Comparison of ENCODE assay signal across 12 cellular contexts in genomic region chr5:132074772-132075718, GRCh38. TPM values are rescaled to one million over a fixed set of nuclear protein-coding genes. Genes with fewer than 3 reads are reported as not detected.
DNase-seq lines count a peak whose midpoint lies in the region; ATAC-seq, FAIRE-seq and TF ChIP-seq lines count a peak whose summit lies in the region.
"Had no signal": no experiment of that assay in that cellular context is flagged by ENCODE, and none has a peak within 500 bp of the region (broad histone marks: within the 10 kb centered on the region; RNA-seq: fewer than 3 reads in every experiment).

No MANE protein-coding gene starts in this region.

- H3K4me1 ChIP-seq in keratinocyte (ENCODE audit: control insufficient read depth, extremely low read depth, insufficient read depth, low read length) (peaks cover 35% of the 10 kb centered on the region), spleen (peaks cover 0 to 5% (median 0%) of the 10 kb centered on the region in 6 donors), A673 (ENCODE audit: insufficient read depth, low read length, poor library complexity, severe bottlenecking) (no peaks in the 10 kb centered on the region)

- no peak for TF ChIP-seq POLR2A in GM18505 (IDR thresholded peaks at IDR 0.05; ENCODE audit: borderline replicate concordance, extremely low read depth, insufficient read depth, insufficient read length)
- TF ChIP-seq POLR2A in spleen (IDR thresholded peaks at IDR 0.05) = no peak

- DNase-seq in CD4-positive, alpha-beta T cell = no peak
- DNase-seq in T-helper 2 cell treated with Interferon-gamma antibody and Interleukin-4, amounts not matched to agents 5 μg/mL and 100 μg/mL, for 36 hours (ENCODE audit: low spot score) = peak; percentile 73
- DNase-seq in keratinocyte (ENCODE audit: low read depth, low spot score) (no peak), spleen (no peak), HPDE6-E6E7 (ENCODE audit: extremely low spot score) (no peak), A673 (ENCODE audit: low spot score) (no peak)
- DNase-seq: NCI-H1694 treated with DMSO at 0.1 percent for 48 hours had no signal

- POLR2A ChIA-PET in CD4-positive, alpha-beta T cell (lab: Charles Lee) = no interaction called here
- POLR2A ChIA-PET in A673 (lab: Charles Lee; ENCODE audit: low non-redundant PET) = no interaction called here

- H4K20me1 ChIP-seq in keratinocyte (ENCODE audit: control insufficient read depth, extremely low read depth, insufficient read depth, low read length) = no peaks in the 10 kb centered on the region

- no peaks in the 10 kb centered on the region for H3K27me3 ChIP-seq in CD4-positive, alpha-beta T cell (ENCODE audit: control insufficient read depth, insufficient read depth, low read length)
- H3K27me3 ChIP-seq in keratinocyte (ENCODE audit: control insufficient read depth, extremely low read depth, insufficient read depth, low read length) = peaks cover 10% of the 10 kb centered on the region
- no peaks in the 10 kb centered on the region for H3K27me3 ChIP-seq in spleen (replicated peaks in 1 of 7)
- no peaks in the 10 kb centered on the region for H3K27me3 ChIP-seq in A673 (replicated peaks; ENCODE audit: insufficient read depth, low read depth, low read length, poor library complexity)

- peaks cover 13% of the 10 kb centered on the region for H3K4me1 Mint-ChIP-seq in CD4-positive, alpha-beta T cell (ENCODE audit: low read depth)
- H3K4me1 Mint-ChIP-seq in T-helper 2 cell treated with Interferon-gamma antibody and Interleukin-4, amounts not matched to agents 5 μg/mL and 100 μg/mL, for 36 hours (ENCODE audit: low read depth) = peaks cover 74% of the 10 kb centered on the region
- H3K4me1 Mint-ChIP-seq: GM23338, memory B cell had no signal

- H3K9me3 ChIP-seq in CD4-positive, alpha-beta T cell (ENCODE audit: control insufficient read depth, low read length) = no peaks in the 10 kb centered on the region
- no peaks in the 10 kb centered on the region for H3K9me3 ChIP-seq in keratinocyte (ENCODE audit: control insufficient read depth, low read depth, low read length)
- H3K9me3 ChIP-seq in spleen = no peaks in the 10 kb centered on the region
- no peaks in the 10 kb centered on the region for H3K9me3 ChIP-seq in A673 (ENCODE audit: low read depth, low read length, poor library complexity, severe bottlenecking)

- BruUV-seq in A673 (replicated peaks; lab: Mats Ljungman, UMichigan) = no TSS peak

- no peaks in the 10 kb centered on the region for H3K9me1 ChIP-seq in keratinocyte (ENCODE audit: control insufficient read depth, extremely low read depth, insufficient read depth, low read length)

- dilution Hi-C loops in keratinocyte (cut with MboI; ENCODE audit: extremely low pct_ligation_motif_present, low sequenced_read_pairs) = no loop called here

- no peak overlapping the region for H3K27ac Mint-ChIP-seq in CD4-positive, alpha-beta T cell
- H3K27ac Mint-ChIP-seq in T-helper 2 cell treated with Interferon-gamma antibody and Interleukin-4, amounts not matched to agents 5 μg/mL and 100 μg/mL, for 36 hours = peak overlapping the region; percentile 84
- H3K27ac Mint-ChIP-seq: GM23338, memory B cell had no signal

- peak overlapping the region in 2 of 3 experiments; percentile 23 to 24 for H3K4me3 ChIP-seq in keratinocyte (ENCODE audit: control insufficient read depth in 2 of 3, extremely low read depth in 1 of 3, insufficient read depth in 2 of 3, low read depth in 1 of 3, low read length in 3 of 3)
- no peak overlapping the region for H3K4me3 ChIP-seq in spleen
- H3K4me3 ChIP-seq in A673 (ENCODE audit: low read depth, low read length, poor library complexity, severe bottlenecking) = no peak overlapping the region
- H3K4me3 ChIP-seq: GM23338 had no signal

- peak overlapping the region; percentile 14 for H3K9ac ChIP-seq in keratinocyte (ENCODE audit: control insufficient read depth, extremely low read depth, insufficient read depth, low read length)

- H3K36me3 ChIP-seq in keratinocyte (ENCODE audit: control insufficient read depth in 2 of 2, extremely low read depth in 1 of 2, insufficient read depth in 2 of 2, low read length in 2 of 2) (peaks cover 0 to 2% of the 10 kb centered on the region in 2 experiments), spleen (no peaks in the 10 kb centered on the region), A673 (ENCODE audit: insufficient read depth, low read length, poor library complexity, severe bottlenecking) (no peaks in the 10 kb centered on the region)

- no peaks in the 10 kb centered on the region for H3K36me3 Mint-ChIP-seq in CD4-positive, alpha-beta T cell (ENCODE audit: low read depth)
- H3K36me3 Mint-ChIP-seq in T-helper 2 cell treated with Interferon-gamma antibody and Interleukin-4, amounts not matched to agents 5 μg/mL and 100 μg/mL, for 36 hours (ENCODE audit: low read depth) = peaks cover 6% of the 10 kb centered on the region
- H3K36me3 Mint-ChIP-seq: CD4-positive, CD25-positive, alpha-beta regulatory T cell; memory B cell had no signal

- H3K79me2 ChIP-seq in keratinocyte (ENCODE audit: control insufficient read depth, insufficient read depth, low read length) = no peaks in the 10 kb centered on the region

- H3K27me3 Mint-ChIP-seq in CD4-positive, alpha-beta T cell = no peaks in the 10 kb centered on the region
- H3K27me3 Mint-ChIP-seq in T-helper 2 cell treated with Interferon-gamma antibody and Interleukin-4, amounts not matched to agents 5 μg/mL and 100 μg/mL, for 36 hours (ENCODE audit: low read depth) = no peaks in the 10 kb centered on the region
- H3K27me3 Mint-ChIP-seq: CD4-positive, CD25-positive, alpha-beta regulatory T cell; memory B cell had no signal

- peak overlapping the region; percentile 69 for H3K4me2 ChIP-seq in keratinocyte (ENCODE audit: control insufficient read depth, extremely low read depth, insufficient read depth, low read depth, low read length)
- H3K4me2 ChIP-seq: GM23338 had no signal

- 68 to 84% (median 82%) methylated on average over 15 to 16 of the region's 16 CpGs for WGBS in spleen, 5 donors

- H2AFZ ChIP-seq in keratinocyte (ENCODE audit: control insufficient read depth, low read length) = no peak overlapping the region
- H2AFZ ChIP-seq: GM23338 had no signal

- H3K4me3 Mint-ChIP-seq in CD4-positive, alpha-beta T cell = no peak overlapping the region
- H3K4me3 Mint-ChIP-seq in T-helper 2 cell treated with Interferon-gamma antibody and Interleukin-4, amounts not matched to agents 5 μg/mL and 100 μg/mL, for 36 hours = peak overlapping the region; percentile 70
- H3K4me3 Mint-ChIP-seq: CD4-positive, CD25-positive, alpha-beta regulatory T cell; GM23338; memory B cell had no signal

- peak; percentile 46 for ATAC-seq in CD4-positive, alpha-beta T cell (ENCODE audit: poor library complexity)
- ATAC-seq in GM21367 (IDR thresholded peaks at IDR 0.05; ENCODE audit: unreplicated experiment) = peak; percentile 42
- ATAC-seq in GM18505 (IDR thresholded peaks at IDR 0.05; ENCODE audit: unreplicated experiment) = no peak
- ATAC-seq: GM23338 had no signal

- no peak for TF ChIP-seq CTCF in CD4-positive, alpha-beta T cell (IDR thresholded peaks at IDR 0.05)
- TF ChIP-seq CTCF in keratinocyte (optimal IDR thresholded peaks at IDR 0.05 in 1 of 3, IDR thresholded peaks at IDR 0.05 in 1 of 3, conservative IDR thresholded peaks at IDR 0.05 in 1 of 3; ENCODE audit: extremely low read depth in 1 of 3, insufficient read depth in 2 of 3, low read length in 3 of 3) (no peak), spleen (IDR thresholded peaks at IDR 0.05 in 8 of 11, conservative IDR thresholded peaks at IDR 0.05 in 3 of 11) (no peak), A673 (conservative IDR thresholded peaks at IDR 0.05; ENCODE audit: low read depth, low read length) (no peak)

- FAIRE-seq in keratinocyte (lab: Jason Lieb, UNC) = no peak

- no peak overlapping the region for H3K27ac ChIP-seq in CD4-positive, alpha-beta T cell (ENCODE audit: low read depth, low read length)
- H3K27ac ChIP-seq in keratinocyte (ENCODE audit: control insufficient read depth, insufficient read depth, low read length) = no peak overlapping the region
- no peak overlapping the region for H3K27ac ChIP-seq in spleen
- H3K27ac ChIP-seq in A673 (ENCODE audit: low read depth, low read length, poor library complexity, severe bottlenecking) = no peak overlapping the region

- intact Hi-C loops in CD4-positive, alpha-beta T cell (cut with DNase I, micrococcal nuclease) = loop anchor here in 1 of 2 experiments (5.0 kb wide), 1 partner anchor 612 kb away; no protein-coding TSS in a partner anchor
- intact Hi-C loops in spleen (cut with DNase I; ENCODE audit: low total_unique reads) = no loop called here
- intact Hi-C loops in A673 (cut with micrococcal nuclease; ENCODE audit: unreplicated experiment) = no loop called here

- H3K9me3 Mint-ChIP-seq in CD4-positive, alpha-beta T cell = no peaks in the 10 kb centered on the region
- H3K9me3 Mint-ChIP-seq in T-helper 2 cell treated with Interferon-gamma antibody and Interleukin-4, amounts not matched to agents 5 μg/mL and 100 μg/mL, for 36 hours = no peaks in the 10 kb centered on the region
- H3K9me3 Mint-ChIP-seq: CD4-positive, CD25-positive, alpha-beta regulatory T cell; GM23338; memory B cell had no signal

- CTCF ChIA-PET in CD4-positive, alpha-beta T cell (lab: Charles Lee) = interaction anchor here (1.7 kb wide), 1 partner anchor 12 kb away, joined by 6 read pairs; no protein-coding TSS in a partner anchor
- CTCF ChIA-PET in A673 (lab: Charles Lee) = no interaction called here

RNA-seq across cellular contexts. Expression of gene CSF2, which starts 1.5 kb away (rescaled TPM):
- not detected for total RNA-seq in CD4-positive, alpha-beta T cell
- polyA plus RNA-seq in keratinocyte (6.9 to 9.2 TPM (median 7.2 TPM) in 3 replicates), spleen (not detected)
- polyA plus RNA-seq in keratinocyte (2011; ENCODE audit: low read depth) = 0.94 TPM
- polyA plus RNA-seq in keratinocyte (2011; cell fraction: cytosol; rRNA removed) = 6.6 and 7.9 TPM in 2 replicates
- polyA plus RNA-seq in keratinocyte (2011; cell fraction: nucleus; rRNA removed) = 18.3 and 24.4 TPM in 2 replicates
- 0.47 and 11.0 TPM in 2 replicates for polyA plus RNA-seq in keratinocyte (2012; ENCODE audit: low replicate concordance)
- 3.9 to 15.2 TPM (median 4.0 TPM) in 3 replicates for polyA minus RNA-seq in keratinocyte
- 11.9 TPM for polyA minus RNA-seq in keratinocyte (2011; cell fraction: cytosol; rRNA and poly(A)+ RNA removed)
- 3.7 and 5.3 TPM in 2 replicates for polyA minus RNA-seq in keratinocyte (2011; cell fraction: nucleus; rRNA and poly(A)+ RNA removed)
- total RNA-seq in spleen (not detected), A673 (2021) (not detected in 2 replicates)
- total RNA-seq: CD4-positive, CD25-positive, alpha-beta regulatory T cell; GM23338 had no signal
- polyA plus RNA-seq: CD4-positive, CD25-positive, alpha-beta regulatory T cell; GM23338 had no signal

RNA-seq across cellular contexts. Expression of gene IL3, which starts 14.6 kb away (rescaled TPM):
- not detected for total RNA-seq in CD4-positive, alpha-beta T cell
- not detected in 3 replicates for polyA plus RNA-seq in keratinocyte
- not detected for polyA plus RNA-seq in keratinocyte (2011; ENCODE audit: low read depth)
- polyA plus RNA-seq in keratinocyte (2011; cell fraction: cytosol; rRNA removed) = not detected in 2 replicates
- not detected in 2 replicates for polyA plus RNA-seq in keratinocyte (2011; cell fraction: nucleus; rRNA removed)
- not detected in 2 replicates for polyA plus RNA-seq in keratinocyte (2012; ENCODE audit: low replicate concordance)
- polyA minus RNA-seq in keratinocyte = not detected in 3 replicates
- polyA minus RNA-seq in keratinocyte (2011; cell fraction: cytosol; rRNA and poly(A)+ RNA removed) = not detected
- polyA minus RNA-seq in keratinocyte (2011; cell fraction: nucleus; rRNA and poly(A)+ RNA removed) = not detected in 2 replicates
- total RNA-seq in spleen = not detected
- not detected for polyA plus RNA-seq in spleen
- total RNA-seq in A673 (2021) = not detected in 2 replicates
- total RNA-seq: CD4-positive, CD25-positive, alpha-beta regulatory T cell; GM23338 had no signal
- polyA plus RNA-seq: CD4-positive, CD25-positive, alpha-beta regulatory T cell; GM23338 had no signal

Comparison
In these comparisons a context has a peak if more than half of its experiments do, and no peak if none do; other contexts are left out.
1. H3K4me3 ChIP-seq: peak in keratinocyte (2 of 3); none in spleen (0 of 8) and A673 (single experiment).